15 cellular contexts compared by ENCODE assay signal in genomic region chr11:102120006-102120405, GRCh38. TPM values are rescaled to one million over a fixed set of nuclear protein-coding genes. Genes with fewer than 3 reads are reported as not detected.
DNase-seq lines count a peak whose midpoint lies in the region; ATAC-seq and TF ChIP-seq lines count a peak whose summit lies in the region.
"Had no signal": no experiment of that assay in that cellular context is flagged by ENCODE, and none has a peak within 500 bp of the region (broad histone marks: within the 10 kb centered on the region; RNA-seq: fewer than 3 reads in every experiment).

No MANE protein-coding gene starts in this region.

- TF ChIP-seq EP300 in transverse colon (IDR thresholded peaks at IDR 0.05; ENCODE audit: low read depth), result no peak

- peak overlapping the region; percentile 69 for H3K27ac Mint-ChIP-seq in neural crest cell (ENCODE audit: unreplicated experiment)
- H3K27ac Mint-ChIP-seq: activated CD8-positive, alpha-beta memory T cell treated with anti-CD3 and anti-CD28 coated beads, Interleukin-2, amount 10 ng/mL, durations not matched to agents 7 days and 5 days; activated naive CD8-positive, alpha-beta T cell treated with anti-CD3 and anti-CD28 coated beads, Interleukin-2, amount 50 U/mL, for 24 hours; CD14-positive monocyte; naive thymus-derived CD8-positive, alpha-beta T cell had no signal

- H3K36me3 Mint-ChIP-seq in neural crest cell (ENCODE audit: low read depth), result peaks cover 22% of the 10 kb centered on the region
- H3K36me3 Mint-ChIP-seq: activated CD8-positive, alpha-beta memory T cell treated with anti-CD3 and anti-CD28 coated beads, Interleukin-2, amount 10 ng/mL, durations not matched to agents 7 days and 5 days; CD14-positive monocyte had no signal

- peak overlapping the region; percentile 36 for H3K4me3 Mint-ChIP-seq in neural crest cell
- H3K4me3 Mint-ChIP-seq: activated CD8-positive, alpha-beta memory T cell treated with anti-CD3 and anti-CD28 coated beads, Interleukin-2, amount 10 ng/mL, durations not matched to agents 7 days and 5 days; activated naive CD8-positive, alpha-beta T cell treated with anti-CD3 and anti-CD28 coated beads, Interleukin-2, amount 50 U/mL, for 24 hours; naive thymus-derived CD8-positive, alpha-beta T cell had no signal

- in situ Hi-C loops in transverse colon (cut with MboI; ENCODE audit: low pct_ligation_motif_present in 1 of 4, low pct_unique_long_range_greater_than_20kb in 1 of 4, low sequenced_read_pairs in 3 of 4), result loop anchor here in 1 of 4 donors (25.0 kb wide), 1 partner anchor 142 kb away; no protein-coding TSS in a partner anchor

- H3K27ac ChIP-seq in epithelial cell of prostate (peak overlapping the region; percentile 67), transverse colon (no peak overlapping the region)

- intact Hi-C loops in transverse colon (cut with DNase I; ENCODE audit: low total_unique reads), result no loop called here

- no peaks in the 10 kb centered on the region for H3K9me3 ChIP-seq in transverse colon

- H3K9me3 Mint-ChIP-seq in neural crest cell, result peaks cover 5% of the 10 kb centered on the region

- TF ChIP-seq POLR2A in transverse colon (IDR thresholded peaks at IDR 0.05), result no peak

- H3K36me3 ChIP-seq in transverse colon, result no peaks in the 10 kb centered on the region

- TF ChIP-seq CTCF in neural crest cell (conservative IDR thresholded peaks at IDR 0.05) (no peak), transverse colon (IDR thresholded peaks at IDR 0.05) (no peak)

- peak; percentile 76 for DNase-seq in DMS53 (lab: John Stamatoyannopoulos, UW)
- DNase-seq in NCI-H187 treated with DMSO at 0.1 percent for 48 hours (lab: John Stamatoyannopoulos, UW), result peak; percentile 21
- DNase-seq in epithelial cell of prostate (ENCODE audit: low read depth, low spot score), result no peak
- DNase-seq in neural crest cell (ENCODE audit: low read depth, low spot score), result no peak
- DNase-seq in NCI-H2227 treated with DMSO at 0.1 percent for 48 hours (lab: John Stamatoyannopoulos, UW), result no peak
- no peak for DNase-seq in transverse colon
- DNase-seq: activated CD8-positive, alpha-beta memory T cell treated with anti-CD3 and anti-CD28 coated beads, Interleukin-2, amount 10 ng/mL, durations not matched to agents 7 days and 5 days; activated naive CD8-positive, alpha-beta T cell treated with anti-CD3 and anti-CD28 coated beads, Interleukin-2, amount 50 U/mL, for 24 hours; naive thymus-derived CD8-positive, alpha-beta T cell; NCI-H2081; stimulated activated CD4-positive, alpha-beta T cell treated with anti-CD3 and anti-CD28 coated beads, Interleukin-12 subunit alpha, Interleukin-12 subunit beta, amount 100 ng/mL, for 4 hours had no signal

- peaks cover 63% of the 10 kb centered on the region for H3K4me1 Mint-ChIP-seq in neural crest cell
- H3K4me1 Mint-ChIP-seq: activated naive CD8-positive, alpha-beta T cell treated with anti-CD3 and anti-CD28 coated beads, Interleukin-2, amount 50 U/mL, for 24 hours had no signal

- no peaks in the 10 kb centered on the region for H3K27me3 ChIP-seq in transverse colon

- ATAC-seq in GM18519 (IDR thresholded peaks at IDR 0.05; ENCODE audit: low FRiP score, unreplicated experiment) (no peak), GM18868 (IDR thresholded peaks at IDR 0.05; ENCODE audit: unreplicated experiment) (no peak)
- ATAC-seq: activated CD8-positive, alpha-beta memory T cell treated with anti-CD3 and anti-CD28 coated beads, Interleukin-2, amount 10 ng/mL, durations not matched to agents 7 days and 5 days; activated naive CD8-positive, alpha-beta T cell treated with anti-CD3 and anti-CD28 coated beads, Interleukin-2, amount 50 U/mL, for 24 hours; naive thymus-derived CD8-positive, alpha-beta T cell had no signal

- H3K4me1 ChIP-seq in transverse colon, result peaks cover 13 to 62% (median 34%) of the 10 kb centered on the region in 4 donors

- H3K27me3 Mint-ChIP-seq in neural crest cell (ENCODE audit: low read depth), result no peaks in the 10 kb centered on the region

- no peak overlapping the region for H3K4me3 ChIP-seq in transverse colon

- WGBS in transverse colon (ENCODE audit: low coverage in 1 of 2), 2 donors, result 26 to 43% methylated on average over 3 to 4 of the region's 4 CpGs

RNA-seq across cellular contexts. Expression of gene YAP1, which starts 9.8 kb away (rescaled TPM):
- total RNA-seq in neural crest cell (138 and 142 TPM in 2 replicates), transverse colon (100 to 1,000 TPM in 3 of 4 donors, 10 to 100 TPM in 1; 90.5 to 163 (median 105) TPM)
- total RNA-seq: naive thymus-derived CD8-positive, alpha-beta T cell; T-helper 2 cell treated with Interferon-gamma antibody and Interleukin-4, amounts not matched to agents 100 ng/mL and 5 ng/mL, for 36 hours had no signal

Comparison
In these comparisons a context has a peak if more than half of its experiments do, and no peak if none do; other contexts are left out.
1. DNase-seq: peak in DMS53 (single experiment) and NCI-H187 treated with DMSO at 0.1 percent for 48 hours (single experiment); none in epithelial cell of prostate (single experiment), neural crest cell (single experiment), NCI-H2227 treated with DMSO at 0.1 percent for 48 hours (single experiment) and transverse colon (single experiment).